In the genomic region with DNA sequence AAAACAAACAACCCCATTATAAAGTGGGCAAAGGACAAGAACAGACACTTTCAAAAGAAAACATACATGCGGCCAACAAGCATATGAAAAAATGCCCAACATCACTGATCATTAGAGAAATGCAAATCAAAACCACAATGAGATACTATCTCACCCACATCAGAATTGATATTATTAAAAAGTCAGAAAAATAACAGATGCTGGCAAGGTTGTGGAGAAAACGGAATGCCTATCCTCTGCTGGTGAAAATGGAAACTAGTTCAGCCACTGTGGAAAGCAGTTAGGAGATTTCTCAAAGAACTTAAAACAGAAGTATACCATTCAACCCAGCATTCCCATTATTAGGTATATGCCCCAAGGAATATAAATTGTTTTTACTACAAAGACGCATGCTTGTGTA, we compare ENCODE assay signal across 2 cellular contexts.
TF ChIP-seq lines count a peak whose summit lies in the region.

No MANE protein-coding gene starts in this region.

TF ChIP-seq in SK-N-SH, 30 proteins besides CTCF, POLR2A, EP300 and RAD21:
- TF ChIP-seq, protein P1, sequence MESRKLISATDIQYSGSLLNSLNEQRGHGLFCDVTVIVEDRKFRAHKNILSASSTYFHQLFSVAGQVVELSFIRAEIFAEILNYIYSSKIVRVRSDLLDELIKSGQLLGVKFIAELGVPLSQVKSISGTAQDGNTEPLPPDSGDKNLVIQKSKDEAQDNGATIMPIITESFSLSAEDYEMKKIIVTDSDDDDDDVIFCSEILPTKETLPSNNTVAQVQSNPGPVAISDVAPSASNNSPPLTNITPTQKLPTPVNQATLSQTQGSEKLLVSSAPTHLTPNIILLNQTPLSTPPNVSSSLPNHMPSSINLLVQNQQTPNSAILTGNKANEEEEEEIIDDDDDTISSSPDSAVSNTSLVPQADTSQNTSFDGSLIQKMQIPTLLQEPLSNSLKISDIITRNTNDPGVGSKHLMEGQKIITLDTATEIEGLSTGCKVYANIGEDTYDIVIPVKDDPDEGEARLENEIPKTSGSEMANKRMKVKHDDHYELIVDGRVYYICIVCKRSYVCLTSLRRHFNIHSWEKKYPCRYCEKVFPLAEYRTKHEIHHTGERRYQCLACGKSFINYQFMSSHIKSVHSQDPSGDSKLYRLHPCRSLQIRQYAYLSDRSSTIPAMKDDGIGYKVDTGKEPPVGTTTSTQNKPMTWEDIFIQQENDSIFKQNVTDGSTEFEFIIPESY (IDR thresholded peaks at IDR 0.05; ENCODE audit: borderline replicate concordance, low read depth): no peak
- TF ChIP-seq, protein P2, sequence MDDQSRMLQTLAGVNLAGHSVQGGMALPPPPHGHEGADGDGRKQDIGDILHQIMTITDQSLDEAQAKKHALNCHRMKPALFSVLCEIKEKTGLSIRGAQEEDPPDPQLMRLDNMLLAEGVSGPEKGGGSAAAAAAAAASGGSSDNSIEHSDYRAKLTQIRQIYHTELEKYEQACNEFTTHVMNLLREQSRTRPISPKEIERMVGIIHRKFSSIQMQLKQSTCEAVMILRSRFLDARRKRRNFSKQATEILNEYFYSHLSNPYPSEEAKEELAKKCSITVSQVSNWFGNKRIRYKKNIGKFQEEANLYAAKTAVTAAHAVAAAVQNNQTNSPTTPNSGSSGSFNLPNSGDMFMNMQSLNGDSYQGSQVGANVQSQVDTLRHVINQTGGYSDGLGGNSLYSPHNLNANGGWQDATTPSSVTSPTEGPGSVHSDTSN (IDR thresholded peaks at IDR 0.05): peak; percentile 54
- TF ChIP-seq TCF12 (IDR thresholded peaks at IDR 0.05) (peak; percentile 70), SMC3 (IDR thresholded peaks at IDR 0.05; ENCODE audit: low read depth, low read length) (no peak)
TF ChIP-seq in SK-N-SH: peak in this region for 2.

TF ChIP-seq in SK-N-SH treated with all-trans-retinoic acid at 6 μM for 48 hours, 23 proteins besides CTCF, POLR2A, EP300 and RAD21 (continued from another document):
- TF ChIP-seq, protein P3, sequence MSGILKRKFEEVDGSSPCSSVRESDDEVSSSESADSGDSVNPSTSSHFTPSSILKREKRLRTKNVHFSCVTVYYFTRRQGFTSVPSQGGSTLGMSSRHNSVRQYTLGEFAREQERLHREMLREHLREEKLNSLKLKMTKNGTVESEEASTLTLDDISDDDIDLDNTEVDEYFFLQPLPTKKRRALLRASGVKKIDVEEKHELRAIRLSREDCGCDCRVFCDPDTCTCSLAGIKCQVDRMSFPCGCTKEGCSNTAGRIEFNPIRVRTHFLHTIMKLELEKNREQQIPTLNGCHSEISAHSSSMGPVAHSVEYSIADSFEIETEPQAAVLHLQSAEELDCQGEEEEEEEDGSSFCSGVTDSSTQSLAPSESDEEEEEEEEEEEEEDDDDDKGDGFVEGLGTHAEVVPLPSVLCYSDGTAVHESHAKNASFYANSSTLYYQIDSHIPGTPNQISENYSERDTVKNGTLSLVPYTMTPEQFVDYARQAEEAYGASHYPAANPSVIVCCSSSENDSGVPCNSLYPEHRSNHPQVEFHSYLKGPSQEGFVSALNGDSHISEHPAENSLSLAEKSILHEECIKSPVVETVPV (CRISPR knock-in tag; IDR thresholded peaks at IDR 0.05): no peak
- no peak for TF ChIP-seq TOX (CRISPR knock-in tag; IDR thresholded peaks at IDR 0.05; ENCODE audit: borderline replicate concordance)
